Comparison of ENCODE assay signal across 13 cellular contexts in genomic region chr16:17339764-17340541, GRCh38.
DNase-seq lines count a peak whose midpoint lies in the region; ATAC-seq and TF ChIP-seq lines count a peak whose summit lies in the region.
"Had no signal": no experiment of that assay in that cellular context is flagged by ENCODE, and none has a peak within 500 bp of the region (broad histone marks: within the 10 kb centered on the region; RNA-seq: fewer than 3 reads in every experiment).

No MANE protein-coding gene starts in this region.

- CTCF ChIA-PET in activated CD8-positive, alpha-beta T cell treated with anti-CD3 and anti-CD28 coated beads for 36 hours (lab: Charles Lee): no interaction called here

- in situ Hi-C loops in transverse colon (cut with MboI; ENCODE audit: low pct_ligation_motif_present in 1 of 4, low pct_unique_long_range_greater_than_20kb in 1 of 4, low sequenced_read_pairs in 3 of 4): no loop called here

- no peaks in the 10 kb centered on the region for H3K9me3 ChIP-seq in cardiac muscle cell (ENCODE audit: low read depth)
- H3K9me3 ChIP-seq in muscle layer of colon (ENCODE audit: low read length): no peaks in the 10 kb centered on the region
- H3K9me3 ChIP-seq in transverse colon: no peaks in the 10 kb centered on the region
- H3K9me3 ChIP-seq: BE2C, upper lobe of left lung had no signal

- H3K9me3 Mint-ChIP-seq in activated CD8-positive, alpha-beta T cell treated with anti-CD3 and anti-CD28 coated beads for 36 hours: no peaks in the 10 kb centered on the region
- H3K9me3 Mint-ChIP-seq: activated T-helper 1 cell treated with anti-CD3 and anti-CD28 coated beads, Interleukin-12 subunit alpha, Interleukin-12 subunit beta, Interleukin-2, Interleukin-4 antibody, amounts not matched to agents 30 ng/mL and 10 ng/mL and 1 ng/mL, durations not matched to agents 14 hours and 24 hours and 36 hours had no signal

- peaks cover 52% of the 10 kb centered on the region for H3K4me1 Mint-ChIP-seq in activated CD8-positive, alpha-beta T cell treated with anti-CD3 and anti-CD28 coated beads for 36 hours (ENCODE audit: low read depth)

- no peaks in the 10 kb centered on the region for H3K36me3 ChIP-seq in cardiac muscle cell
- no peaks in the 10 kb centered on the region for H3K36me3 ChIP-seq in muscle layer of colon (ENCODE audit: insufficient read depth, low read length)
- H3K36me3 ChIP-seq in transverse colon: no peaks in the 10 kb centered on the region
- H3K36me3 ChIP-seq: BE2C, upper lobe of left lung had no signal

- H3K27me3 ChIP-seq in cardiac muscle cell: no peaks in the 10 kb centered on the region
- no peaks in the 10 kb centered on the region for H3K27me3 ChIP-seq in muscle layer of colon (ENCODE audit: control insufficient read depth in 1 of 2, insufficient read depth in 2 of 2, low read length in 2 of 2)
- no peaks in the 10 kb centered on the region for H3K27me3 ChIP-seq in transverse colon
- H3K27me3 ChIP-seq: BE2C, upper lobe of left lung had no signal

- no peak for TF ChIP-seq EP300 in transverse colon (IDR thresholded peaks at IDR 0.05; ENCODE audit: low read depth)

- ATAC-seq in activated CD8-positive, alpha-beta T cell treated with anti-CD3 and anti-CD28 coated beads for 36 hours: no peak
- ATAC-seq in HG02610 (IDR thresholded peaks at IDR 0.05; ENCODE audit: unreplicated experiment): no peak

- POLR2A ChIA-PET in activated CD8-positive, alpha-beta T cell treated with anti-CD3 and anti-CD28 coated beads for 36 hours (lab: Charles Lee): interaction anchor here (0.5 kb wide), 1 partner anchor 1654 kb away, joined by 3 read pairs; no protein-coding TSS in a partner anchor

- peak in 1 of 2 donors; percentile 22 for DNase-seq in cardiac muscle cell (ENCODE audit: low read depth in 1 of 2, low spot score in 1 of 2)
- DNase-seq in cardiac septum (ENCODE audit: low spot score): no peak
- no peak for DNase-seq in activated CD8-positive, alpha-beta T cell treated with anti-CD3 and anti-CD28 coated beads for 36 hours
- DNase-seq in transverse colon: peak; percentile 31
- DNase-seq in stimulated activated naive CD4-positive, alpha-beta T cell treated with Interleukin-2 at 50 U/mL for 16 hours (lab: John Stamatoyannopoulos, UW): no peak
- no peak for DNase-seq in stimulated activated CD4-positive, alpha-beta T cell treated with anti-CD3 and anti-CD28 coated beads, Interleukin-2, amount 100 ng/mL, for 48 hours
- DNase-seq: BE2C, NCI-H2029 treated with DMSO at 0.1 percent for 48 hours, upper lobe of left lung had no signal

- H3K27ac Mint-ChIP-seq in activated CD8-positive, alpha-beta T cell treated with anti-CD3 and anti-CD28 coated beads for 36 hours: peak overlapping the region; percentile 9

- H3K27me3 Mint-ChIP-seq in activated CD8-positive, alpha-beta T cell treated with anti-CD3 and anti-CD28 coated beads for 36 hours: no peaks in the 10 kb centered on the region

- H3K4me3 Mint-ChIP-seq in activated CD8-positive, alpha-beta T cell treated with anti-CD3 and anti-CD28 coated beads for 36 hours: no peak overlapping the region

- intact Hi-C loops in cardiac septum (cut with DNase I) (loop anchor here (10.0 kb wide), 1 partner anchor 105 kb away; no protein-coding TSS in a partner anchor), transverse colon (cut with DNase I; ENCODE audit: low total_unique reads) (loop anchor here (5.0 kb wide), 1 partner anchor 42 kb away; no protein-coding TSS in a partner anchor)
- intact Hi-C loops in activated CD8-positive, alpha-beta T cell treated with anti-CD3 and anti-CD28 coated beads for 36 hours (cut with micrococcal nuclease): no loop called here

- no peak overlapping the region for H3K9ac ChIP-seq in muscle layer of colon (ENCODE audit: low read length)
- H3K9ac ChIP-seq: parathyroid adenoma had no signal

- peaks cover 2% of the 10 kb centered on the region for H3K36me3 Mint-ChIP-seq in activated CD8-positive, alpha-beta T cell treated with anti-CD3 and anti-CD28 coated beads for 36 hours (ENCODE audit: low read depth)

- no peak for TF ChIP-seq POLR2A in transverse colon (IDR thresholded peaks at IDR 0.05)

- no peak for TF ChIP-seq CTCF in cardiac muscle cell (IDR thresholded peaks at IDR 0.05; ENCODE audit: low read depth, low read length)
- TF ChIP-seq CTCF in activated CD8-positive, alpha-beta T cell treated with anti-CD3 and anti-CD28 coated beads for 36 hours (IDR thresholded peaks at IDR 0.05): no peak
- no peak for TF ChIP-seq CTCF in transverse colon (IDR thresholded peaks at IDR 0.05)

- H3K4me1 ChIP-seq in cardiac muscle cell (ENCODE audit: low read depth) (peaks cover 12% of the 10 kb centered on the region), muscle layer of colon (ENCODE audit: insufficient read depth, low read length) (peaks cover 30% of the 10 kb centered on the region), transverse colon (peaks cover 2 to 34% (median 13%) of the 10 kb centered on the region in 4 donors)
- H3K4me1 ChIP-seq: BE2C had no signal

- H3K4me3 ChIP-seq in cardiac muscle cell (no peak overlapping the region), muscle layer of colon (ENCODE audit: low read depth in 1 of 2, low read length in 2 of 2) (no peak overlapping the region), transverse colon (no peak overlapping the region)
- H3K4me3 ChIP-seq: upper lobe of left lung had no signal

- H3K27ac ChIP-seq in cardiac muscle cell (peak overlapping the region; percentile 72), muscle layer of colon (ENCODE audit: low read depth, low read length) (peak overlapping the region; percentile 40), transverse colon (peak overlapping the region; percentile 52 to 87 (median 78))
- H3K27ac ChIP-seq: parathyroid adenoma, upper lobe of left lung had no signal

- WGBS in transverse colon (ENCODE audit: low coverage in 1 of 2), 2 donors: 80 to 81% methylated on average over 3 to 7 of the region's 7 CpGs
